ENCODE assay signal across 33 cellular contexts in genomic region chr4:147586032-147586431, GRCh38.
"Had no signal": no experiment of that assay in that cellular context is flagged by ENCODE, and none has a peak within 500 bp of the region (broad histone marks: within the 10 kb centered on the region; RNA-seq: fewer than 3 reads in every experiment).

No MANE protein-coding gene starts in this region.

- H3K9me3 Mint-ChIP-seq: activated naive CD4-positive, alpha-beta T cell treated with anti-CD3 and anti-CD28 coated beads, Interleukin-2, amount 10 ng/mL, durations not matched to agents 7 days and 5 days had no signal

- H3K36me3 ChIP-seq: brain microvascular endothelial cell had no signal

- H3K27me3 ChIP-seq: brain microvascular endothelial cell had no signal

- H3K27ac Mint-ChIP-seq: activated B cell treated with CpG ODN at 0.5 μM for 24 hours; activated CD4-positive, alpha-beta memory T cell treated with anti-CD3 and anti-CD28 coated beads for 36 hours; activated CD8-positive, alpha-beta memory T cell treated with anti-CD3 and anti-CD28 coated beads, Interleukin-2, amount 10 ng/mL, durations not matched to agents 7 days and 5 days; activated naive CD4-positive, alpha-beta T cell treated with anti-CD3 and anti-CD28 coated beads, Interleukin-2, amount 10 ng/mL, durations not matched to agents 7 days and 5 days; activated naive CD8-positive, alpha-beta T cell; activated naive CD8-positive, alpha-beta T cell treated with anti-CD3 and anti-CD28 coated beads, Interleukin-2, amount 50 U/mL, for 24 hours had no signal

- H3K4me3 Mint-ChIP-seq: activated B cell treated with CpG ODN at 0.5 μM for 24 hours; activated CD4-positive, alpha-beta memory T cell treated with anti-CD3 and anti-CD28 coated beads for 36 hours; activated CD8-positive, alpha-beta memory T cell treated with anti-CD3 and anti-CD28 coated beads, Interleukin-2, amount 10 ng/mL, durations not matched to agents 7 days and 5 days; activated naive CD4-positive, alpha-beta T cell treated with anti-CD3 and anti-CD28 coated beads, Interleukin-2, amount 10 ng/mL, durations not matched to agents 7 days and 5 days; activated naive CD8-positive, alpha-beta T cell; activated naive CD8-positive, alpha-beta T cell treated with anti-CD3 and anti-CD28 coated beads, Interleukin-2, amount 50 U/mL, for 24 hours had no signal

- ATAC-seq: activated naive CD8-positive, alpha-beta T cell treated with anti-CD3 and anti-CD28 coated beads, Interleukin-2, amount 50 U/mL, for 24 hours had no signal

- H3K36me3 Mint-ChIP-seq: activated CD4-positive, alpha-beta memory T cell treated with anti-CD3 and anti-CD28 coated beads for 36 hours; activated CD8-positive, alpha-beta memory T cell treated with anti-CD3 and anti-CD28 coated beads, Interleukin-2, amount 10 ng/mL, durations not matched to agents 7 days and 5 days; activated naive CD4-positive, alpha-beta T cell treated with anti-CD3 and anti-CD28 coated beads, Interleukin-2, amount 10 ng/mL, durations not matched to agents 7 days and 5 days had no signal

- H3K27ac ChIP-seq: brain microvascular endothelial cell, VCaP had no signal

- DNase-seq: activated B cell treated with CpG ODN at 0.5 μM for 24 hours; activated CD4-positive, alpha-beta memory T cell treated with anti-CD3 and anti-CD28 coated beads for 36 hours; activated CD4-positive, alpha-beta T cell treated with anti-CD3 and anti-CD28 coated beads for 4 hours; activated CD4-positive, alpha-beta T cell treated with anti-CD3 and anti-CD28 coated beads, Interleukin-2, amount 50 U/mL, for 1 hour; activated CD4-positive, CD25-positive, alpha-beta regulatory T cell treated with anti-CD3 and anti-CD28 coated beads, Interleukin-2, amount 50 U/mL, for 72 hours; activated CD8-positive, alpha-beta memory T cell treated with anti-CD3 and anti-CD28 coated beads for 24 hours; activated CD8-positive, alpha-beta memory T cell treated with anti-CD3 and anti-CD28 coated beads, Interleukin-2, amount 50 U/mL, for 48 hours; activated effector memory CD4-positive, alpha-beta T cell treated with Interleukin-2 at 50 U/mL for 16 hours; activated naive CD4-positive, alpha-beta T cell treated with anti-CD3 and anti-CD28 coated beads, Interleukin-2, amount 10 ng/mL, durations not matched to agents 7 days and 5 days; activated naive CD8-positive, alpha-beta T cell treated with anti-CD3 and anti-CD28 coated beads, Interleukin-2, amount 50 U/mL, for 24 hours; activated T-cell treated with anti-CD3 and anti-CD28 coated beads, Interleukin-2, amount 50 U/mL, for 48 hours; amniotic stem cell; aorta; brain microvascular endothelial cell; central memory CD4-positive, alpha-beta T cell; Karpas-422; NCI-H1048; NCI-H1436 treated with DMSO at 0.1 percent for 48 hours; NCI-H1694 treated with DMSO at 0.1 percent for 48 hours; NCI-H2029 treated with DMSO at 0.1 percent for 48 hours; NCI-H2107; NCI-H2171; NCI-H510A; NCI-H526; NCI-H748 treated with DMSO at 0.1 percent for 48 hours; OCI-M1; Right ventricle myocardium superior; SW 1271; T-helper 1 cell; T-helper 9 cell had no signal

- H3K4me1 Mint-ChIP-seq: activated B cell treated with CpG ODN at 0.5 μM for 24 hours; activated naive CD4-positive, alpha-beta T cell treated with anti-CD3 and anti-CD28 coated beads, Interleukin-2, amount 10 ng/mL, durations not matched to agents 7 days and 5 days; activated naive CD8-positive, alpha-beta T cell treated with anti-CD3 and anti-CD28 coated beads, Interleukin-2, amount 50 U/mL, for 24 hours had no signal
